Comparison of ENCODE assay signal across 1 cellular context in genomic region chr5:138926688-138927448, GRCh38.
TF ChIP-seq lines count a peak whose summit lies in the region.

No MANE protein-coding gene starts in this region.

TF ChIP-seq in H1, 55 proteins besides CTCF, POLR2A, EP300 and RAD21:
- TF ChIP-seq RXRA (IDR thresholded peaks at IDR 0.05; ENCODE audit: insufficient read depth, low read depth, low read length) (no peak), SAP30 (IDR thresholded peaks at IDR 0.05; ENCODE audit: insufficient read depth, insufficient replicate concordance, low read length) (no peak), TCF12 (IDR thresholded peaks at IDR 0.05; ENCODE audit: low read depth, low read length) (no peak), BCL11A (IDR thresholded peaks at IDR 0.05; ENCODE audit: low read depth in 2 of 2, low read length in 2 of 2) (no peak), HDAC2 (IDR thresholded peaks at IDR 0.05; ENCODE audit: borderline replicate concordance in 1 of 2, low read depth in 2 of 2, low read length in 2 of 2) (no peak), FOSL1 (IDR thresholded peaks at IDR 0.05; ENCODE audit: insufficient read depth, low read depth, low read length) (no peak), POU5F1 (IDR thresholded peaks at IDR 0.05; ENCODE audit: low read depth, low read length) (no peak), CEBPB (IDR thresholded peaks at IDR 0.05; ENCODE audit: low read depth, low read length) (no peak), MAX (IDR thresholded peaks at IDR 0.05) (no peak), SP1 (IDR thresholded peaks at IDR 0.05; ENCODE audit: low read depth, low read length) (no peak), EZH2 (IDR thresholded peaks at IDR 0.05; ENCODE audit: low read depth, low read length, severe bottlenecking) (no peak), KDM4A (IDR thresholded peaks at IDR 0.05; ENCODE audit: low read depth, low read length, severe bottlenecking) (no peak), CTBP2 (IDR thresholded peaks at IDR 0.05; ENCODE audit: borderline replicate concordance, insufficient read depth, insufficient read length, low read length) (no peak), TBP (IDR thresholded peaks at IDR 0.05; ENCODE audit: low read depth, low read length) (no peak), SRF (IDR thresholded peaks at IDR 0.05; ENCODE audit: low read depth, low read length) (no peak), KDM1A (IDR thresholded peaks at IDR 0.05; ENCODE audit: borderline replicate concordance, low read length) (no peak), CBX8 (IDR thresholded peaks at IDR 0.05; ENCODE audit: borderline replicate concordance, low read depth, low read length) (no peak)
